In the genomic region with DNA sequence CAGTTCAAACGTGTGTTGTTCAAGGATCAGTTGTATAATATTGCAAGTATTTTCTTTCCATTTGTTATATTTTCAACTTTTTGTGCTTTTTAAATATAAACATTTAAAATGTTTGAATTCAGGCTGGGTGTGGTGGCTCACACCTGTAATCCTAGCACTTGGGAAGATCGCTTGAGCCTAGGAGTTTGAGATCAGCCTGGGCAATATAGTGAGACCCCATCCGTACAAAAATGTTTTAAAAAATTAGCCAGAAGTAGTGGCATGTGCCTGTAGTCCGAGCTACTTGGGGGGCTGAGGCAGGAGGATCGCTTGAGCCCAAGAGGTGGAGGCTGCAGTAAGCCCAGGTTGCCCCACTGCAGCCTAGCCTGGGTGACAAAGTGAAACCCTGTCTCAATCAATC, we compare ENCODE assay signal across 1 cellular context.
TF ChIP-seq lines count a peak whose summit lies in the region.

No MANE protein-coding gene starts in this region.

TF ChIP-seq in HepG2, 621 proteins besides CTCF, POLR2A, EP300 and RAD21:
- TF ChIP-seq ZNF121 (CRISPR knock-in tag; IDR thresholded peaks at IDR 0.05) (peak; percentile 57; the same call in 1 of the 2 replicates), MTA3 (CRISPR knock-in tag; IDR thresholded peaks at IDR 0.05) (no peak), GRHL1 (CRISPR knock-in tag; conservative IDR thresholded peaks at IDR 0.05) (no peak), PTBP1 (IDR thresholded peaks at IDR 0.05; ENCODE audit: low read depth, low read length, poor library complexity, severe bottlenecking) (no peak)
TF ChIP-seq in HepG2: peak in this region for 1.
